10 cellular contexts compared by ENCODE assay signal in the genomic region with DNA sequence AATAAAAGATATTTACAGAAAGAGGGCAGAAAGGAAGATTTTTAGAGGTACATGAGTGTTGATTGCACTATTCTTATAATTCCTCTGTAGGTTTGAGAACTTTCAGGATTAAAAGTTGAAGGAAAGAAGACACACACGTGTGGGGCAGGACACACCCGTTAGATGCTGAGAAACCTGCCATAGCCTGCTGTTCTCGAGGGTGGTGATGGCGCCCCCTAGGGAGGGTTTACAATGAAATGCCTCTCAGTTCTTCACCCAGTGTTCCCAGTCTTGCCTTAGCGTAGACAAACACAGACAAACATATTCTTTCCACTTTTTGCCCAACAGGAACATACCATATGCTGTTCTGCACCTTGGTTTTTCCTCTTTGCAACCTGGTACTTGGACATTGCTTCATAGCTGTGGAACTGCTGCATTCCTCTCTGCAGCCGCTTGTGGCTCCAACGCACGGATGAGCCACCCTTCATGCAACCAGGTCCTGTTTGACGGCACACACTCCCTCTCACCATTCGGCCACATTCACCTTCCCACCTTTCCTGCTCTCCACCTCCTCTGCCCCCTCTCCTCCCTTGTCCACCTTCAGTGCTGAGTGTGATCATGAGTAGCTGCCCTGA. TPM values are rescaled to one million over a fixed set of nuclear protein-coding genes. Genes with fewer than 3 reads are reported as not detected.
DNase-seq lines count a peak whose midpoint lies in the region; ATAC-seq and TF ChIP-seq lines count a peak whose summit lies in the region.
"Had no signal": no experiment of that assay in that cellular context is flagged by ENCODE, and none has a peak within 500 bp of the region (broad histone marks: within the 10 kb centered on the region; RNA-seq: fewer than 3 reads in every experiment).

No MANE protein-coding gene starts in this region.

- H3K27me3 ChIP-seq in Peyer's patch (no peaks in the 10 kb centered on the region), ovary (no peaks in the 10 kb centered on the region)

- DNase-seq in SKM-1 treated with dmso at 0.1 percent for 144 hours (lab: John Stamatoyannopoulos, UW; ENCODE audit: unreplicated experiment) (peak; percentile 4), SKM-1 (lab: John Stamatoyannopoulos, UW; ENCODE audit: unreplicated experiment) (no peak), Peyer's patch (peak in 1 of 3 donors; percentile 72), erythroblast (lab: John Stamatoyannopoulos, UW) (peak; percentile 47 to 56), ovary (no peak), EL (no peak)
- peak; percentile 33 for DNase-seq in stimulated activated CD4-positive, alpha-beta T cell treated with anti-CD3 and anti-CD28 coated beads, Interleukin-4, amount 100 ng/mL, for 24 hours

- H3K36me3 ChIP-seq in Peyer's patch (no peaks in the 10 kb centered on the region), ovary (no peaks in the 10 kb centered on the region)

- H3K9me3 ChIP-seq in Peyer's patch (no peaks in the 10 kb centered on the region), ovary (no peaks in the 10 kb centered on the region)

- no peak for ATAC-seq in HG02798 (IDR thresholded peaks at IDR 0.05; ENCODE audit: poor library complexity, unreplicated experiment)

- peaks cover 0 to 10% (median 2%) of the 10 kb centered on the region in 4 donors for H3K4me1 ChIP-seq in Peyer's patch
- peaks cover 12% of the 10 kb centered on the region for H3K4me1 ChIP-seq in ovary (ENCODE audit: insufficient read depth)
- H3K4me1 ChIP-seq: parathyroid adenoma had no signal

- H3K4me3 ChIP-seq in Peyer's patch (no peak overlapping the region), ovary (no peak overlapping the region)

- 74 to 81% (median 77%) methylated on average over 10 of the region's 10 CpGs for WGBS in ovary, 3 donors

- H3K27ac ChIP-seq in Peyer's patch (no peak overlapping the region), ovary (no peak overlapping the region)
- H3K27ac ChIP-seq: KMS-11, parathyroid adenoma had no signal

- TF ChIP-seq POLR2A in Peyer's patch (IDR thresholded peaks at IDR 0.05) (no peak), erythroblast (IDR thresholded peaks at IDR 0.05; ENCODE audit: low read length) (no peak), ovary (IDR thresholded peaks at IDR 0.05) (no peak)

- no peak for TF ChIP-seq EP300 in ovary (IDR thresholded peaks at IDR 0.05)

- TF ChIP-seq CTCF in Peyer's patch (IDR thresholded peaks at IDR 0.05) (peak in 4 of 6 experiments; percentile 24 to 46 (median 38)), ovary (IDR thresholded peaks at IDR 0.05) (no peak)

- intact Hi-C loops in ovary (cut with DNase I), result no loop called here

RNA-seq across cellular contexts. Expression of a gene that starts 23.3 kb away (rescaled TPM):
- total RNA-seq in Peyer's patch, result 10 to 100 TPM in 1 of 4 donors, 1 to 10 TPM in 3; 2.6 to 15.7 (median 6.8) TPM
- total RNA-seq in ovary, result 10 to 100 TPM; 27.7 to 47.5 (median 40.5) TPM
- polyA plus RNA-seq in ovary, result 10 to 100 TPM; 16.0 to 34.3 TPM

Comparison
In these comparisons a context has a peak if more than half of its experiments do, and no peak if none do; other contexts are left out.
1. DNase-seq: peak in SKM-1 treated with dmso at 0.1 percent for 144 hours (single experiment), erythroblast (2 of 2) and stimulated activated CD4-positive, alpha-beta T cell treated with anti-CD3 and anti-CD28 coated beads, Interleukin-4, amount 100 ng/mL, for 24 hours (single experiment); none in SKM-1 (single experiment), ovary (0 of 5) and EL (single experiment).
2. CTCF ChIP-seq: peak in Peyer's patch (4 of 6); none in ovary (0 of 3).